Comparison of ENCODE assay signal across 8 cellular contexts in the genomic region with DNA sequence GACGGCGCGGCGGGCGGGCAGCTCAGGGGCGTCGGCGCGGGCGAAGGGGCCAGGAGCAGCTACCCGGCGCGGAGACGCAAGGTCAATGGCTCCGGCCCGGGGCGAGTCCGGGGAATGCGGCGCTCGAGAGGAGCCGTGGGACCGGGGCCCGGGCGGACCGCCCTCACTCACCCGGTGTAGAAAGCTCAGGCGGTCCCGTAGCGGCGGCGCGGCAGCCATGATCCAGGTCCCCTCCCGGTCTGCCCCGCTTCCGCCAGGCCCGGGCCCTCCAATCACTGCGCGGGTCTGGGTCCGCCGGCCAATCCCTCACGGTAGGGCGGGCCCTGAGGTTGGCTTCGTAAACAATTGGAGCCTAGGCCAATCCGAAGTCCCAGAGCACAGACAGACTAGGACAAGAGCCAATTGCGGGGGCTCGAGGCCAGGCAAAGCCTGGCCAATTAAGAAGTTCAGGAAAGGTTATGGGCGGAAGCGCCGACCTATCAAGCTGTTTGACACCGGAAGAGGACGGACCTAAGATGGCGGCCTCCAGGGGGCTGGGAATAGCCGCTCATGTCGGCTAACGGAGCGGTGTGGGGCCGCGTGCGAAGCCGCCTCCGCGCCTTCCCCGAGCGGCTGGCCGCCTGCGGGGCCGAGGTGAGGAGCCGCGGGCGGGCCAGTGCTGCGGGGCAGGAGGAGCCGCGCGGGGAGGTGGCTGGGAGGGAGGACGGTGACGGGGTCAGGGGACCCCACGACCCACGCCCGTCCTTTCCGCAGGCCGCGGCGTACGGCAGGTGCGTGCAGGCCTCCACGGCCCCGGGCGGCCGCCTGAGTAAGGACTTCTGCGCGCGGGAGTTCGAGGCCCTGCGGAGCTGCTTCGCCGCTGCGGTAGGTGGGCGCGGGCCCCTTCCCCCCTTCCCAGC. TPM values are rescaled to one million over a fixed set of nuclear protein-coding genes. Genes with fewer than 3 reads are reported as not detected.
DNase-seq lines count a peak whose midpoint lies in the region; ATAC-seq, FAIRE-seq and TF ChIP-seq lines count a peak whose summit lies in the region.

A gene with protein sequence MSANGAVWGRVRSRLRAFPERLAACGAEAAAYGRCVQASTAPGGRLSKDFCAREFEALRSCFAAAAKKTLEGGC (plus strand): TSS at position 504 of the 899 bp plus-strand sequence. CDS start 46 bp downstream, at position 550.
A gene with protein sequence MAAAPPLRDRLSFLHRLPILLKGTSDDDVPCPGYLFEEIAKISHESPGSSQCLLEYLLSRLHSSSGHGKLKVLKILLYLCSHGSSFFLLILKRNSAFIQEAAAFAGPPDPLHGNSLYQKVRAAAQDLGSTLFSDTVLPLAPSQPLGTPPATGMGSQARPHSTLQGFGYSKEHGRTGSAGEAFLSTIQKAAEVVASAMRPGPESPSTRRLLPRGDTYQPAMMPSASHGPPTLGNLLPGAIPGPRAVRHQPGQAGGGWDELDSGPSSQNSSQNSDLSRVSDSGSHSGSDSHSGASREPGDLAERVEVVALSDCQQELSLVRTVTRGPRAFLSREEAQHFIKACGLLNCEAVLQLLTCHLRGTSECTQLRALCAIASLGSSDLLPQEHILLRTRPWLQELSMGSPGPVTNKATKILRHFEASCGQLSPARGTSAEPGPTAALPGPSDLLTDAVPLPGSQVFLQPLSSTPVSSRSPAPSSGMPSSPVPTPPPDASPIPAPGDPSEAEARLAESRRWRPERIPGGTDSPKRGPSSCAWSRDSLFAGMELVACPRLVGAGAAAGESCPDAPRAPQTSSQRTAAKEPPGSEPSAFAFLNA (minus strand): TSS at position 241 of the 899 bp plus-strand sequence. CDS start 22 bp downstream, at position 219.

- H3K4me2 ChIP-seq in keratinocyte (ENCODE audit: control insufficient read depth, extremely low read depth, insufficient read depth, low read depth, low read length) = peak within 1 kb of the TSS; percentile 98

- no peaks in the 10 kb centered on the region for H3K9me1 ChIP-seq in keratinocyte (ENCODE audit: control insufficient read depth, extremely low read depth, insufficient read depth, low read length)

- peaks cover 35% of the 10 kb centered on the region for H3K79me2 ChIP-seq in keratinocyte (ENCODE audit: control insufficient read depth, insufficient read depth, low read length)

- DNase-seq in AG20443 (ENCODE audit: low spot score) = peak; percentile 99
- DNase-seq in NCI-H510A (lab: John Stamatoyannopoulos, UW) = peak; percentile 98
- DNase-seq in activated CD4-positive, alpha-beta T cell treated with anti-CD3 and anti-CD28 coated beads for 1 hour = peak; percentile 93
- DNase-seq in cerebellum (ENCODE audit: low spot score) = peak; percentile 100
- DNase-seq in keratinocyte (ENCODE audit: low read depth, low spot score) = peak; percentile 96
- DNase-seq in stimulated activated CD4-positive, alpha-beta T cell treated with anti-CD3 and anti-CD28 coated beads, Interleukin-15, amount 100 ng/mL, for 1 hour (ENCODE audit: low read depth in 1 of 2, low spot score in 1 of 2) = peak; percentile 85 to 91

- peaks cover 19% of the 10 kb centered on the region for H3K4me1 ChIP-seq in keratinocyte (ENCODE audit: control insufficient read depth, extremely low read depth, insufficient read depth, low read length)

- no peaks in the 10 kb centered on the region for H3K27me3 ChIP-seq in keratinocyte (ENCODE audit: control insufficient read depth, extremely low read depth, insufficient read depth, low read length)

- no peaks in the 10 kb centered on the region for H3K9me3 ChIP-seq in keratinocyte (ENCODE audit: control insufficient read depth, low read depth, low read length)

- H3K9ac ChIP-seq in keratinocyte (ENCODE audit: control insufficient read depth, extremely low read depth, insufficient read depth, low read length) = peak within 1 kb of the TSS; percentile 92

- peak within 1 kb of the TSS; percentile 72 for H2AFZ ChIP-seq in keratinocyte (ENCODE audit: control insufficient read depth, low read length)

- peak; percentile 68 for TF ChIP-seq POLR2A in GM19099 (IDR thresholded peaks at IDR 0.05; ENCODE audit: extremely low read depth, insufficient read length, low read depth)

- peaks cover 6% of the 10 kb centered on the region in 2 experiments for H3K36me3 ChIP-seq in keratinocyte (ENCODE audit: control insufficient read depth in 2 of 2, extremely low read depth in 1 of 2, insufficient read depth in 2 of 2, low read length in 2 of 2)

- H3K4me3 ChIP-seq in keratinocyte (ENCODE audit: control insufficient read depth in 2 of 3, extremely low read depth in 1 of 3, insufficient read depth in 2 of 3, low read depth in 1 of 3, low read length in 3 of 3) = peak within 1 kb of the TSS; percentile 90 to 96 (median 90)

- no peak for TF ChIP-seq CTCF in keratinocyte (optimal IDR thresholded peaks at IDR 0.05 in 1 of 3, IDR thresholded peaks at IDR 0.05 in 1 of 3, conservative IDR thresholded peaks at IDR 0.05 in 1 of 3; ENCODE audit: extremely low read depth in 1 of 3, insufficient read depth in 2 of 3, low read length in 3 of 3)

- peak; percentile 88 for ATAC-seq in HG03432 (IDR thresholded peaks at IDR 0.05; ENCODE audit: unreplicated experiment)

- H4K20me1 ChIP-seq in keratinocyte (ENCODE audit: control insufficient read depth, extremely low read depth, insufficient read depth, low read length) = no peaks in the 10 kb centered on the region

- dilution Hi-C loops in keratinocyte (cut with MboI; ENCODE audit: extremely low pct_ligation_motif_present, low sequenced_read_pairs) = no loop called here

- peak within 1 kb of the TSS; percentile 87 for H3K27ac ChIP-seq in keratinocyte (ENCODE audit: control insufficient read depth, insufficient read depth, low read length)

- peak; percentile 94 for FAIRE-seq in keratinocyte (lab: Jason Lieb, UNC)

RNA-seq across cellular contexts. Expression of the first gene that starts in this region (rescaled TPM):
- 15.7 TPM for total RNA-seq in cerebellum
- polyA plus RNA-seq in keratinocyte = 99.5 to 171 TPM (median 109 TPM) in 3 replicates
- 100 TPM for polyA plus RNA-seq in keratinocyte (2011; ENCODE audit: low read depth)
- polyA plus RNA-seq in keratinocyte (2011; cell fraction: cytosol; rRNA removed) = 123 and 134 TPM in 2 replicates
- polyA plus RNA-seq in keratinocyte (2011; cell fraction: nucleus; rRNA removed) = 38.5 and 77.5 TPM in 2 replicates
- polyA plus RNA-seq in keratinocyte (2012; ENCODE audit: low replicate concordance) = 96.5 and 141 TPM in 2 replicates
- 2.4 to 24.7 TPM (median 18.3 TPM) in 3 replicates for polyA minus RNA-seq in keratinocyte
- 8.6 TPM for polyA minus RNA-seq in keratinocyte (2011; cell fraction: cytosol; rRNA and poly(A)+ RNA removed)
- 4.9 and 12.4 TPM in 2 replicates for polyA minus RNA-seq in keratinocyte (2011; cell fraction: nucleus; rRNA and poly(A)+ RNA removed)

RNA-seq across cellular contexts. Expression of the second gene that starts in this region (rescaled TPM):
- total RNA-seq in cerebellum = 9.8 TPM
- polyA plus RNA-seq in keratinocyte = 7.1 to 11.5 TPM (median 8.8 TPM) in 3 replicates
- polyA plus RNA-seq in keratinocyte (2011; ENCODE audit: low read depth) = 4.3 TPM
- 2.7 and 5.9 TPM in 2 replicates for polyA plus RNA-seq in keratinocyte (2011; cell fraction: cytosol; rRNA removed)
- polyA plus RNA-seq in keratinocyte (2011; cell fraction: nucleus; rRNA removed) = 60.1 and 68.9 TPM in 2 replicates
- polyA plus RNA-seq in keratinocyte (2012; ENCODE audit: low replicate concordance) = 7.4 and 13.0 TPM in 2 replicates
- polyA minus RNA-seq in keratinocyte = 5.5 to 8.6 TPM (median 7.7 TPM) in 3 replicates
- 8.2 TPM for polyA minus RNA-seq in keratinocyte (2011; cell fraction: cytosol; rRNA and poly(A)+ RNA removed)
- 18.8 and 20.6 TPM in 2 replicates for polyA minus RNA-seq in keratinocyte (2011; cell fraction: nucleus; rRNA and poly(A)+ RNA removed)

Comparison
In these comparisons a context has a peak if more than half of its experiments do, and no peak if none do; other contexts are left out.
1. Peak in every context shown above with its lines: DNase-seq, ATAC-seq, H3K4me3 ChIP-seq and H3K27ac ChIP-seq.